In genomic region chr11:96122601-96123044, GRCh38 we compare ENCODE assay signal across 1 cellular context.
TF ChIP-seq lines count a peak whose summit lies in the region.

No MANE protein-coding gene starts in this region.

TF ChIP-seq in SK-N-SH treated with all-trans-retinoic acid at 6 μM for 48 hours, 23 proteins besides CTCF, POLR2A, EP300 and RAD21 (continued from another document):
- no peak for TF ChIP-seq TSHZ2 (CRISPR knock-in tag; IDR thresholded peaks at IDR 0.05)
- no peak for TF ChIP-seq ZC3H10 (CRISPR knock-in tag; IDR thresholded peaks at IDR 0.05)
- no peak for TF ChIP-seq CREB5 (CRISPR knock-in tag; IDR thresholded peaks at IDR 0.05; ENCODE audit: low read depth)
- TF ChIP-seq ZNF70 (CRISPR knock-in tag; IDR thresholded peaks at IDR 0.05): no peak
